Comparison of ENCODE assay signal across 11 cellular contexts in genomic region chr15:67468431-67468830, GRCh38.
"Had no signal": no experiment of that assay in that cellular context is flagged by ENCODE, and none has a peak within 500 bp of the region (broad histone marks: within the 10 kb centered on the region; RNA-seq: fewer than 3 reads in every experiment).

No MANE protein-coding gene starts in this region.

- DNase-seq: activated CD4-positive, alpha-beta memory T cell treated with anti-CD3 and anti-CD28 coated beads for 36 hours; activated CD4-positive, alpha-beta T cell treated with anti-CD3 and anti-CD28 coated beads for 36 hours; activated T-cell treated with anti-CD3 and anti-CD28 coated beads, Interleukin-2, amount 50 U/mL, for 24 hours; adrenal gland; caudate nucleus; kidney glomerular epithelial cell; ovary; sigmoid colon; stimulated activated CD4-positive, alpha-beta T cell treated with anti-CD3 and anti-CD28 coated beads, Interleukin-2, amount 100 ng/mL, for 24 hours; T-helper 17 cell; tibial artery had no signal

- H3K9me3 ChIP-seq: adrenal gland, ovary, sigmoid colon, tibial artery had no signal

- H3K4me1 ChIP-seq: adrenal gland, tibial artery had no signal

- H3K4me3 ChIP-seq: adrenal gland, ovary, sigmoid colon, tibial artery had no signal

- ATAC-seq: activated CD4-positive, alpha-beta T cell treated with anti-CD3 and anti-CD28 coated beads for 36 hours; T-helper 17 cell had no signal

- H3K36me3 ChIP-seq: adrenal gland, ovary, sigmoid colon, tibial artery had no signal

- H3K27me3 ChIP-seq: adrenal gland, ovary, sigmoid colon, tibial artery had no signal

- H3K27ac ChIP-seq: adrenal gland, ovary, sigmoid colon, tibial artery had no signal
